Comparison of ENCODE assay signal across 7 cellular contexts in the genomic region with DNA sequence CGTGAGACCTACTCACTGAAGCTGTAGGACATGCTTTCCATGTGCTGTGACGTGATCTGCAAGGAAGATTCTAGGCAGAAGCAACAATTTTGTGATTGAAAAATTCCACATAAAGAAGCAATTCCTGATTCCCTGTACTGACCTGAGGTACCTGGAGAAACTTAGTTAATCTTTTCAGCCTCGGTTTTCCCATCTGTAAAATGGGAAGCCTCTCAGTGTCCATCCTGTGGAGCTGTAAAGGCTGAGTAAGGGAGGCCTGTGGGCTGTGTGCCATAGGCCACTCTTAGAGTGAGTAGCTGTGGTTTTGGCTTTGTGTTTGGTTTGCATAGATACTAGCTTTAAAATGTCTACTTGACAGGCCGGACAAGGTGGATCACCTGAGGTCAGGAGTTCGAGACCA.
"Had no signal": no experiment of that assay in that cellular context is flagged by ENCODE, and none has a peak within 500 bp of the region (broad histone marks: within the 10 kb centered on the region; RNA-seq: fewer than 3 reads in every experiment).

No MANE protein-coding gene starts in this region.

- H3K4me3 Mint-ChIP-seq: HFFc6 had no signal

- DNase-seq: GM23248, GOT3, H7, HFFc6, IMR-90, KBM-7 had no signal

- ATAC-seq: HCT116 had no signal

- H3K9me3 Mint-ChIP-seq: HFFc6 had no signal

- H3K27ac Mint-ChIP-seq: HFFc6 had no signal
